ENCODE assay signal across 1 cellular context in genomic region chr1:233518344-233518743, GRCh38.
TF ChIP-seq lines count a peak whose summit lies in the region.

No MANE protein-coding gene starts in this region.

TF ChIP-seq in GM12878, 131 proteins besides CTCF, POLR2A, EP300 and RAD21 (continued from another document):
- TF ChIP-seq CHD2 (IDR thresholded peaks at IDR 0.05; ENCODE audit: borderline replicate concordance, low read depth, low read length) (no peak), WRNIP1 (IDR thresholded peaks at IDR 0.05; ENCODE audit: borderline replicate concordance, low read depth, low read length) (no peak), NFXL1 (IDR thresholded peaks at IDR 0.05; ENCODE audit: borderline replicate concordance) (no peak), EED (IDR thresholded peaks at IDR 0.05; ENCODE audit: low read depth) (peak; percentile 39; the same call in 1 of the 2 replicates), ZNF274 (IDR thresholded peaks at IDR 0.05; ENCODE audit: insufficient read depth, insufficient read length) (no peak), ESRRA (IDR thresholded peaks at IDR 0.05; ENCODE audit: low read length) (no peak), ZBED1 (IDR thresholded peaks at IDR 0.05; ENCODE audit: borderline replicate concordance) (no peak), IKZF2 (IDR thresholded peaks at IDR 0.05) (peak in 1 of 2 experiments; percentile 55; a peak in 2 of 4 replicates), RAD51 (IDR thresholded peaks at IDR 0.05) (no peak), SPI1 (IDR thresholded peaks at IDR 0.05; ENCODE audit: borderline replicate concordance, insufficient read depth, low read depth, low read length) (peak; percentile 71; the same call in 1 of the 2 replicates), FOS (IDR thresholded peaks at IDR 0.05; ENCODE audit: borderline replicate concordance, extremely low read depth, insufficient read length) (no peak), GABPA (IDR thresholded peaks at IDR 0.05; ENCODE audit: low read depth) (0 out of 2 replicates have a peak, but pooled peaks have one; percentile 38), DPF2 (IDR thresholded peaks at IDR 0.05) (no peak), STAT1 (conservative IDR thresholded peaks at IDR 0.05) (no peak), EZH2 (IDR thresholded peaks at IDR 0.05; ENCODE audit: borderline replicate concordance, control insufficient read depth, low read depth, low read length) (no peak), SMC3 (IDR thresholded peaks at IDR 0.05; ENCODE audit: borderline replicate concordance, low read length) (peak; percentile 55; the same call in 1 of the 2 replicates), SMAD5 (IDR thresholded peaks at IDR 0.05; ENCODE audit: low read depth) (no peak), BCL11A (IDR thresholded peaks at IDR 0.05; ENCODE audit: low read depth, low read length) (no peak)
- TF ChIP-seq, protein P1, sequence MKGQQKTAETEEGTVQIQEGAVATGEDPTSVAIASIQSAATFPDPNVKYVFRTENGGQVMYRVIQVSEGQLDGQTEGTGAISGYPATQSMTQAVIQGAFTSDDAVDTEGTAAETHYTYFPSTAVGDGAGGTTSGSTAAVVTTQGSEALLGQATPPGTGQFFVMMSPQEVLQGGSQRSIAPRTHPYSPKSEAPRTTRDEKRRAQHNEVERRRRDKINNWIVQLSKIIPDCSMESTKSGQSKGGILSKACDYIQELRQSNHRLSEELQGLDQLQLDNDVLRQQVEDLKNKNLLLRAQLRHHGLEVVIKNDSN (IDR thresholded peaks at IDR 0.05; ENCODE audit: borderline replicate concordance, extremely low read length, insufficient read depth, low read depth, low read length) = no peak
- TF ChIP-seq, protein P2, sequence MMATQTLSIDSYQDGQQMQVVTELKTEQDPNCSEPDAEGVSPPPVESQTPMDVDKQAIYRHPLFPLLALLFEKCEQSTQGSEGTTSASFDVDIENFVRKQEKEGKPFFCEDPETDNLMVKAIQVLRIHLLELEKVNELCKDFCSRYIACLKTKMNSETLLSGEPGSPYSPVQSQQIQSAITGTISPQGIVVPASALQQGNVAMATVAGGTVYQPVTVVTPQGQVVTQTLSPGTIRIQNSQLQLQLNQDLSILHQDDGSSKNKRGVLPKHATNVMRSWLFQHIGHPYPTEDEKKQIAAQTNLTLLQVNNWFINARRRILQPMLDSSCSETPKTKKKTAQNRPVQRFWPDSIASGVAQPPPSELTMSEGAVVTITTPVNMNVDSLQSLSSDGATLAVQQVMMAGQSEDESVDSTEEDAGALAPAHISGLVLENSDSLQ (IDR thresholded peaks at IDR 0.05) = peak; percentile 64
- TF ChIP-seq, protein P3, sequence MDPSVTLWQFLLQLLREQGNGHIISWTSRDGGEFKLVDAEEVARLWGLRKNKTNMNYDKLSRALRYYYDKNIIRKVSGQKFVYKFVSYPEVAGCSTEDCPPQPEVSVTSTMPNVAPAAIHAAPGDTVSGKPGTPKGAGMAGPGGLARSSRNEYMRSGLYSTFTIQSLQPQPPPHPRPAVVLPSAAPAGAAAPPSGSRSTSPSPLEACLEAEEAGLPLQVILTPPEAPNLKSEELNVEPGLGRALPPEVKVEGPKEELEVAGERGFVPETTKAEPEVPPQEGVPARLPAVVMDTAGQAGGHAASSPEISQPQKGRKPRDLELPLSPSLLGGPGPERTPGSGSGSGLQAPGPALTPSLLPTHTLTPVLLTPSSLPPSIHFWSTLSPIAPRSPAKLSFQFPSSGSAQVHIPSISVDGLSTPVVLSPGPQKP (IDR thresholded peaks at IDR 0.05; ENCODE audit: low read depth, low read length) = no peak
